16 cellular contexts compared by ENCODE assay signal in genomic region chr6:35396991-35397390, GRCh38. TPM values are rescaled to one million over a fixed set of nuclear protein-coding genes. Genes with fewer than 3 reads are reported as not detected.
DNase-seq lines count a peak whose midpoint lies in the region; ATAC-seq and TF ChIP-seq lines count a peak whose summit lies in the region.
"Had no signal": no experiment of that assay in that cellular context is flagged by ENCODE, and none has a peak within 500 bp of the region (broad histone marks: within the 10 kb centered on the region; RNA-seq: fewer than 3 reads in every experiment).

No MANE protein-coding gene starts in this region.

- H3K4me3 Mint-ChIP-seq in MCF 10A (ENCODE audit: unreplicated experiment), result no peak overlapping the region
- no peak overlapping the region for H3K4me3 Mint-ChIP-seq in type B pancreatic cell
- no peak overlapping the region for H3K4me3 Mint-ChIP-seq in activated CD8-positive, alpha-beta memory T cell treated with anti-CD3 and anti-CD28 coated beads, Interleukin-2, amount 10 ng/mL, durations not matched to agents 7 days and 5 days
- H3K4me3 Mint-ChIP-seq: activated naive CD8-positive, alpha-beta T cell; naive thymus-derived CD8-positive, alpha-beta T cell had no signal

- DNase-seq in MCF 10A (ENCODE audit: unreplicated experiment) (peak; percentile 39), breast epithelium (ENCODE audit: low spot score in 2 of 2) (no peak), RWPE2 (ENCODE audit: low spot score) (no peak), fibroblast of peridontal ligament (ENCODE audit: extremely low read depth) (peak; percentile 52), type B pancreatic cell (ENCODE audit: extremely low spot score, unreplicated experiment) (no peak), NCI-H345 treated with DMSO at 0.1 percent for 48 hours (lab: John Stamatoyannopoulos, UW; ENCODE audit: unreplicated experiment) (no peak)
- DNase-seq in activated CD8-positive, alpha-beta memory T cell treated with anti-CD3 and anti-CD28 coated beads, Interleukin-2, amount 10 ng/mL, durations not matched to agents 7 days and 5 days, result no peak
- DNase-seq: hippocampal formation; left lung; naive thymus-derived CD8-positive, alpha-beta T cell; NCI-H1092 treated with DMSO at 0.1 percent for 48 hours; right cardiac atrium; SK-N-SH; stimulated activated CD4-positive, alpha-beta T cell treated with anti-CD3 and anti-CD28 coated beads, Interleukin-4, amount 100 ng/mL, for 24 hours had no signal

- H3K4me1 Mint-ChIP-seq in MCF 10A (ENCODE audit: insufficient read depth, unreplicated experiment), result peaks cover 40% of the 10 kb centered on the region
- peaks cover 44% of the 10 kb centered on the region for H3K4me1 Mint-ChIP-seq in type B pancreatic cell (ENCODE audit: unreplicated experiment)
- H3K4me1 Mint-ChIP-seq in activated CD8-positive, alpha-beta memory T cell treated with anti-CD3 and anti-CD28 coated beads, Interleukin-2, amount 10 ng/mL, durations not matched to agents 7 days and 5 days, result peaks cover 64% of the 10 kb centered on the region

- H3K9me3 ChIP-seq in breast epithelium, result no peaks in the 10 kb centered on the region
- H3K9me3 ChIP-seq in RWPE2 (ENCODE audit: severe bottlenecking), result no peaks in the 10 kb centered on the region
- H3K9me3 ChIP-seq: left lung, SK-N-SH had no signal

- CTCF ChIA-PET in MCF 10A (lab: Yijun Ruan, JAX), result interaction anchor here (0.5 to 1.0 kb wide), 3 partner anchors 9 to 51 kb away, joined by 3 to 4 read pairs (median 3); no protein-coding TSS in a partner anchor
- CTCF ChIA-PET in activated CD8-positive, alpha-beta memory T cell treated with anti-CD3 and anti-CD28 coated beads, Interleukin-2, amount 10 ng/mL, durations not matched to agents 7 days and 5 days (lab: Charles Lee), result interaction anchor here (1.1 kb wide), 1 partner anchor 53 kb away, joined by 3 read pairs; no protein-coding TSS in a partner anchor

- H3K27me3 Mint-ChIP-seq in MCF 10A (ENCODE audit: insufficient read depth, unreplicated experiment), result no peaks in the 10 kb centered on the region
- no peaks in the 10 kb centered on the region for H3K27me3 Mint-ChIP-seq in type B pancreatic cell
- no peaks in the 10 kb centered on the region for H3K27me3 Mint-ChIP-seq in activated CD8-positive, alpha-beta memory T cell treated with anti-CD3 and anti-CD28 coated beads, Interleukin-2, amount 10 ng/mL, durations not matched to agents 7 days and 5 days
- H3K27me3 Mint-ChIP-seq: activated naive CD8-positive, alpha-beta T cell; naive thymus-derived CD8-positive, alpha-beta T cell had no signal

- no TSS peak for BruUV-seq in MCF 10A (replicated peaks; lab: Mats Ljungman, UMichigan)

- H3K27me3 ChIP-seq in breast epithelium (no peaks in the 10 kb centered on the region), RWPE2 (ENCODE audit: insufficient read depth, poor library complexity, severe bottlenecking) (no peaks in the 10 kb centered on the region)
- H3K27me3 ChIP-seq: left lung had no signal

- no peaks in the 10 kb centered on the region for H3K36me3 ChIP-seq in breast epithelium
- peaks cover 38% of the 10 kb centered on the region for H3K36me3 ChIP-seq in RWPE2 (ENCODE audit: low read depth)
- H3K36me3 ChIP-seq: left lung had no signal

- no peak for TF ChIP-seq POLR2A in breast epithelium (IDR thresholded peaks at IDR 0.05)

- H3K4me3 ChIP-seq in breast epithelium (no peak overlapping the region), RWPE2 (ENCODE audit: severe bottlenecking) (no peak overlapping the region)
- H3K4me3 ChIP-seq: left lung had no signal

- no peak overlapping the region for H3K27ac Mint-ChIP-seq in MCF 10A (ENCODE audit: low read depth, unreplicated experiment)
- H3K27ac Mint-ChIP-seq in type B pancreatic cell, result peak overlapping the region; percentile 8
- H3K27ac Mint-ChIP-seq in activated CD8-positive, alpha-beta memory T cell treated with anti-CD3 and anti-CD28 coated beads, Interleukin-2, amount 10 ng/mL, durations not matched to agents 7 days and 5 days, result no peak overlapping the region

- H3K27ac ChIP-seq in breast epithelium, result no peak overlapping the region
- peak overlapping the region; percentile 99 for H3K27ac ChIP-seq in RWPE2 (ENCODE audit: poor library complexity, severe bottlenecking)
- H3K27ac ChIP-seq: left lung had no signal

- POLR2A ChIA-PET in MCF 10A (lab: Yijun Ruan, JAX), result interaction anchor here (0.6 to 1.1 kb wide), 3 partner anchors 40 to 362 kb away, joined by 3 read pairs; no protein-coding TSS in a partner anchor

- no peaks in the 10 kb centered on the region for H3K36me3 Mint-ChIP-seq in MCF 10A (ENCODE audit: insufficient read depth, unreplicated experiment)
- H3K36me3 Mint-ChIP-seq in type B pancreatic cell, result peaks cover 11% of the 10 kb centered on the region
- H3K36me3 Mint-ChIP-seq in activated CD8-positive, alpha-beta memory T cell treated with anti-CD3 and anti-CD28 coated beads, Interleukin-2, amount 10 ng/mL, durations not matched to agents 7 days and 5 days, result peaks cover 3% of the 10 kb centered on the region

- H3K9me3 Mint-ChIP-seq in MCF 10A (ENCODE audit: unreplicated experiment), result no peaks in the 10 kb centered on the region
- H3K9me3 Mint-ChIP-seq in type B pancreatic cell, result peaks cover 4% of the 10 kb centered on the region
- no peaks in the 10 kb centered on the region for H3K9me3 Mint-ChIP-seq in activated CD8-positive, alpha-beta memory T cell treated with anti-CD3 and anti-CD28 coated beads, Interleukin-2, amount 10 ng/mL, durations not matched to agents 7 days and 5 days (ENCODE audit: low read depth)
- H3K9me3 Mint-ChIP-seq: naive thymus-derived CD8-positive, alpha-beta T cell had no signal

- ATAC-seq in RWPE2 (ENCODE audit: low read depth) (peak; percentile 37), HG03520 (IDR thresholded peaks at IDR 0.05; ENCODE audit: unreplicated experiment) (no peak)
- ATAC-seq in activated CD8-positive, alpha-beta memory T cell treated with anti-CD3 and anti-CD28 coated beads, Interleukin-2, amount 10 ng/mL, durations not matched to agents 7 days and 5 days, result no peak
- ATAC-seq: left lung; naive thymus-derived CD8-positive, alpha-beta T cell; right cardiac atrium had no signal

- H3K4me1 ChIP-seq in breast epithelium (peaks cover 0 to 3% of the 10 kb centered on the region in 2 donors), RWPE2 (ENCODE audit: insufficient read depth, poor library complexity, severe bottlenecking) (peaks cover 57% of the 10 kb centered on the region)

- no peak for TF ChIP-seq CTCF in MCF 10A (IDR thresholded peaks at IDR 0.05; ENCODE audit: unreplicated experiment)
- no peak for TF ChIP-seq CTCF in breast epithelium (IDR thresholded peaks at IDR 0.05)
- TF ChIP-seq CTCF in RWPE2 (IDR thresholded peaks at IDR 0.05; ENCODE audit: poor library complexity, severe bottlenecking), result no peak
- no peak for TF ChIP-seq CTCF in type B pancreatic cell (conservative IDR thresholded peaks at IDR 0.05)

- intact Hi-C loops in MCF 10A (cut with micrococcal nuclease), result no loop called here
- intact Hi-C loops in breast epithelium (cut with DNase I; ENCODE audit: low total_unique reads), result no loop called here

RNA-seq across cellular contexts. Expression of gene PPARD, which starts 54.6 kb away (rescaled TPM):
- total RNA-seq in MCF 10A (2022) (13.8 and 16.8 TPM in 2 replicates), breast epithelium (10 to 100 TPM in 2 of 3 donors, 1 to 10 TPM in 1; 7.2 to 11.1 (median 10.7) TPM), type B pancreatic cell (ENCODE audit: low replicate concordance) (21.9 and 27.1 TPM in 2 replicates)
- total RNA-seq in activated CD8-positive, alpha-beta memory T cell treated with anti-CD3 and anti-CD28 coated beads, Interleukin-2, amount 10 ng/mL, durations not matched to agents 7 days and 5 days, result 10 to 100 TPM; 16.4 to 18.8 TPM

RNA-seq across cellular contexts. Expression of gene FANCE, which starts 55.1 kb away (rescaled TPM):
- total RNA-seq in MCF 10A (2022) (12.3 and 13.3 TPM in 2 replicates), breast epithelium (10 to 100 TPM in 2 of 3 donors, 1 to 10 TPM in 1; 9.7 to 12.6 (median 10.8) TPM), type B pancreatic cell (ENCODE audit: low replicate concordance) (11.6 and 12.8 TPM in 2 replicates)
- total RNA-seq in activated CD8-positive, alpha-beta memory T cell treated with anti-CD3 and anti-CD28 coated beads, Interleukin-2, amount 10 ng/mL, durations not matched to agents 7 days and 5 days, result 10 to 100 TPM; 15.4 to 16.0 TPM

Comparison
In these comparisons a context has a peak if more than half of its experiments do, and no peak if none do; other contexts are left out.
1. DNase-seq: peak in MCF 10A (single experiment) and fibroblast of peridontal ligament (single experiment); none in breast epithelium (0 of 2), RWPE2 (single experiment), type B pancreatic cell (single experiment), activated CD8-positive, alpha-beta memory T cell treated with anti-CD3 and anti-CD28 coated beads, Interleukin-2, amount 10 ng/mL, durations not matched to agents 7 days and 5 days (single experiment) and NCI-H345 treated with DMSO at 0.1 percent for 48 hours (single experiment).